In the genomic region with DNA sequence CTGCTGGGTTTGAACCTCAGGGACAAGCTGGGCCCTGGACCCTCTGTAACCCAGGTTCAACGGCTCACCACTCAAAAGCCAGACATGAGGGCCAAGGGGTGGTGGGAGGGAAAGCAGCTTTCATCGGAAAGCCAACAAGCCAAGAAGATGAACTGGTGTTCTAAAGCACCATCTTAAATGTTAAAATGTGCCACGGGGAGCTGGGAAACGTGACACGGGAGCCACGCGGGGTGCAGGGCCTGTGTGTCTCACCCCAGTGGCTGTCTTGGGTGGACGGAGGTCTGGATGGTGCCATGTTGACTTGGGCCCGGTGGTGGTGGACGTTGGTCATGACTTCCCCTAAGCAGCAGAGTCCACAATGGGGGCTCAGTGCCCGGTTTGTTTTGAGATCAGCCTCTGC, we compare ENCODE assay signal across 17 cellular contexts.
"Had no signal": no experiment of that assay in that cellular context is flagged by ENCODE, and none has a peak within 500 bp of the region (broad histone marks: within the 10 kb centered on the region; RNA-seq: fewer than 3 reads in every experiment).

No MANE protein-coding gene starts in this region.

- H3K27me3 ChIP-seq: foreskin keratinocyte, thyroid gland had no signal

- H3K4me3 ChIP-seq: hepatocyte, lung, stomach, thyroid gland had no signal

- DNase-seq: erythroblast; foreskin keratinocyte; kidney; left colon; left ventricle myocardium superior; mesenchymal stem cell; midbrain; nephron progenitor cell; stimulated activated CD4-positive, alpha-beta T cell treated with anti-CD3 and anti-CD28 coated beads, Interleukin-2, amount 100 ng/mL, for 24 hours; stimulated activated naive CD4-positive, alpha-beta T cell; stomach; thyroid gland had no signal

- H3K27ac ChIP-seq: foreskin keratinocyte, hepatocyte, neutrophil, stomach, thyroid gland had no signal

- H3K36me3 ChIP-seq: neutrophil, stomach, thyroid gland had no signal

- H3K9me3 Mint-ChIP-seq: nephron progenitor cell, type B pancreatic cell had no signal

- H3K36me3 Mint-ChIP-seq: type B pancreatic cell had no signal

- H3K4me3 Mint-ChIP-seq: nephron progenitor cell, type B pancreatic cell had no signal

- H3K4me1 ChIP-seq: foreskin keratinocyte, thyroid gland had no signal

- H3K9me3 ChIP-seq: neutrophil, stomach, thyroid gland had no signal

- H3K27ac Mint-ChIP-seq: nephron progenitor cell, type B pancreatic cell had no signal

- H3K4me1 Mint-ChIP-seq: nephron progenitor cell had no signal

- ATAC-seq: foreskin keratinocyte, left colon, left ventricle myocardium superior, sciatic nerve had no signal
